15 cellular contexts compared by ENCODE assay signal in genomic region chr1:234409328-234409727, GRCh38. TPM values are rescaled to one million over a fixed set of nuclear protein-coding genes. Genes with fewer than 3 reads are reported as not detected.
DNase-seq lines count a peak whose midpoint lies in the region; ATAC-seq and TF ChIP-seq lines count a peak whose summit lies in the region.
"Had no signal": no experiment of that assay in that cellular context is flagged by ENCODE, and none has a peak within 500 bp of the region (broad histone marks: within the 10 kb centered on the region; RNA-seq: fewer than 3 reads in every experiment).

No MANE protein-coding gene starts in this region.

- no peak for DNase-seq in HCT116 (ENCODE audit: low read depth, low spot score)
- peak; percentile 29 for DNase-seq in activated CD4-positive, alpha-beta memory T cell treated with anti-CD3 and anti-CD28 coated beads for 36 hours
- DNase-seq in fibroblast of the conjunctiva (ENCODE audit: low read depth) = peak; percentile 9
- no peak for DNase-seq in left cardiac atrium
- no peak for DNase-seq in hippocampal formation (lab: John Stamatoyannopoulos, UW)
- no peak for DNase-seq in MG63
- no peak for DNase-seq in HUDEP-2 (lab: John Stamatoyannopoulos, UW; ENCODE audit: unreplicated experiment in 76 of 76)
- DNase-seq: DMS79, KBM-7, left ventricle myocardium inferior, NCI-H345, posterior cingulate gyrus had no signal

- RAD21 ChIA-PET in HCT116 (lab: Charles Lee; ENCODE audit: low non-redundant PET in 1 of 2, low total read pairs in 2 of 2, uncharacterized antibody in 2 of 2, unreplicated experiment in 2 of 2) = no interaction called here

- H4K20me1 ChIP-seq in HCT116 (ENCODE audit: insufficient read depth) = no peaks in the 10 kb centered on the region

- H3K9ac ChIP-seq in HCT116 (ENCODE audit: low read length) = no peak overlapping the region

- H3K4me1 ChIP-seq in HCT116 (ENCODE audit: control insufficient read depth in 1 of 2, insufficient read depth in 2 of 2, low read length in 2 of 2) = no peaks in the 10 kb centered on the region
- H3K4me1 ChIP-seq: gastroesophageal sphincter had no signal

- peak; percentile 44 for TF ChIP-seq RAD21 in HCT116 (IDR thresholded peaks at IDR 0.05; ENCODE audit: low read depth)

- TF ChIP-seq CTCF in C4-2B (conservative IDR thresholded peaks at IDR 0.05) (peak; percentile 58), HCT116 (IDR thresholded peaks at IDR 0.05 in 2 of 3, conservative IDR thresholded peaks at IDR 0.05 in 1 of 3; ENCODE audit: borderline replicate concordance in 1 of 3, insufficient read depth in 1 of 3, low read depth in 2 of 3, low read length in 2 of 3) (peak in 2 of 3 experiments; percentile 24 to 30; a peak in 2 of 6 replicates)

- CTCF ChIA-PET in HCT116 (lab: Charles Lee) = no interaction called here
- CTCF ChIA-PET in activated CD4-positive, alpha-beta memory T cell treated with anti-CD3 and anti-CD28 coated beads for 36 hours (lab: Charles Lee) = interaction anchor here (1.6 to 2.7 kb wide), 3 partner anchors 11 to 85 kb away, joined by 7 to 14 read pairs (median 13); partner anchors contain the start of gene COA6

- H2AFZ ChIP-seq in HCT116 (ENCODE audit: low read depth, low read length, poor library complexity, severe bottlenecking) = no peak overlapping the region

- no peak for TF ChIP-seq POLR2A in HCT116 (IDR thresholded peaks at IDR 0.05; ENCODE audit: borderline replicate concordance, extremely low read depth, insufficient read depth, insufficient read length)

- H3K27ac ChIP-seq in C4-2B (no peak overlapping the region), HCT116 (ENCODE audit: low read depth, low read length) (no peak overlapping the region)
- H3K27ac ChIP-seq: gastroesophageal sphincter, left ventricle myocardium inferior had no signal

- no peak overlapping the region for H3K4me2 ChIP-seq in HCT116 (ENCODE audit: low read length)

- peaks cover 32% of the 10 kb centered on the region for H3K4me1 Mint-ChIP-seq in activated CD4-positive, alpha-beta memory T cell treated with anti-CD3 and anti-CD28 coated beads for 36 hours (ENCODE audit: low read depth)

- intact Hi-C loops in HCT116 (cut with micrococcal nuclease) = no loop called here
- intact Hi-C loops in activated CD4-positive, alpha-beta memory T cell treated with anti-CD3 and anti-CD28 coated beads for 36 hours (cut with micrococcal nuclease) = loop anchor here (1.0 to 10.0 kb wide), 9 partner anchors 23 to 565 kb away; partner anchors contain the start of gene COA6
- intact Hi-C loops in left cardiac atrium (cut with DNase I) = no loop called here

- BruUV-seq in HCT116 (replicated peaks; lab: Mats Ljungman, UMichigan) = no TSS peak

- H3K9me3 ChIP-seq in HCT116 (ENCODE audit: control insufficient read depth in 1 of 2, insufficient read depth in 1 of 2, low read depth in 1 of 2, low read length in 2 of 2) = no peaks in the 10 kb centered on the region
- no peaks in the 10 kb centered on the region for H3K9me3 ChIP-seq in MG63
- H3K9me3 ChIP-seq: gastroesophageal sphincter, left ventricle myocardium inferior had no signal

- no peaks in the 10 kb centered on the region for H3K79me2 ChIP-seq in HCT116 (ENCODE audit: insufficient read depth, low read length)

- peak overlapping the region; percentile 45 for H3K4me3 Mint-ChIP-seq in activated CD4-positive, alpha-beta memory T cell treated with anti-CD3 and anti-CD28 coated beads for 36 hours

- H3K27me3 ChIP-seq in HCT116 (ENCODE audit: insufficient read depth, low read length) (no peaks in the 10 kb centered on the region), MG63 (no peaks in the 10 kb centered on the region)
- H3K27me3 ChIP-seq: gastroesophageal sphincter had no signal

- H3K36me3 Mint-ChIP-seq in activated CD4-positive, alpha-beta memory T cell treated with anti-CD3 and anti-CD28 coated beads for 36 hours = peaks cover 15% of the 10 kb centered on the region

- H3K9me2 ChIP-seq in HCT116 (ENCODE audit: insufficient read depth) = no peaks in the 10 kb centered on the region

- H3K9me3 Mint-ChIP-seq in activated CD4-positive, alpha-beta memory T cell treated with anti-CD3 and anti-CD28 coated beads for 36 hours = no peaks in the 10 kb centered on the region

- peak overlapping the region; percentile 84 for H3K27ac Mint-ChIP-seq in activated CD4-positive, alpha-beta memory T cell treated with anti-CD3 and anti-CD28 coated beads for 36 hours

- POLR2A ChIA-PET in HCT116 (lab: Charles Lee) = no interaction called here
- POLR2A ChIA-PET in activated CD4-positive, alpha-beta memory T cell treated with anti-CD3 and anti-CD28 coated beads for 36 hours (lab: Charles Lee) = interaction anchor here (0.6 to 1.9 kb wide), 2 partner anchors 36 to 840 kb away, joined by 3 to 10 read pairs; partner anchors contain the start of gene COA6

- H3K36me3 ChIP-seq in HCT116 (ENCODE audit: control insufficient read depth in 1 of 2, insufficient read depth in 2 of 2, low read length in 2 of 2) (no peaks in the 10 kb centered on the region), MG63 (peaks cover 59% of the 10 kb centered on the region)

- no peak overlapping the region for H3K4me3 ChIP-seq in HCT116 (replicated peaks in 1 of 2; ENCODE audit: low read depth in 1 of 2, low read length in 2 of 2)
- no peak overlapping the region for H3K4me3 ChIP-seq in MG63
- H3K4me3 ChIP-seq: gastroesophageal sphincter, left ventricle myocardium inferior had no signal

- ATAC-seq in HCT116 (no peak), left cardiac atrium (no peak)
- ATAC-seq: gastroesophageal sphincter, Right ventricle myocardium inferior had no signal

- no peaks in the 10 kb centered on the region for H3K27me3 Mint-ChIP-seq in activated CD4-positive, alpha-beta memory T cell treated with anti-CD3 and anti-CD28 coated beads for 36 hours

TF ChIP-seq in HCT116, 20 proteins besides CTCF, POLR2A, EP300 and RAD21:
- TF ChIP-seq JUND (IDR thresholded peaks at IDR 0.05) (no peak), EZH2 (IDR thresholded peaks at IDR 0.05) (no peak), SP1 (IDR thresholded peaks at IDR 0.05; ENCODE audit: low read depth) (no peak), ATF3 (IDR thresholded peaks at IDR 0.05) (no peak)
- TF ChIP-seq, protein P1, sequence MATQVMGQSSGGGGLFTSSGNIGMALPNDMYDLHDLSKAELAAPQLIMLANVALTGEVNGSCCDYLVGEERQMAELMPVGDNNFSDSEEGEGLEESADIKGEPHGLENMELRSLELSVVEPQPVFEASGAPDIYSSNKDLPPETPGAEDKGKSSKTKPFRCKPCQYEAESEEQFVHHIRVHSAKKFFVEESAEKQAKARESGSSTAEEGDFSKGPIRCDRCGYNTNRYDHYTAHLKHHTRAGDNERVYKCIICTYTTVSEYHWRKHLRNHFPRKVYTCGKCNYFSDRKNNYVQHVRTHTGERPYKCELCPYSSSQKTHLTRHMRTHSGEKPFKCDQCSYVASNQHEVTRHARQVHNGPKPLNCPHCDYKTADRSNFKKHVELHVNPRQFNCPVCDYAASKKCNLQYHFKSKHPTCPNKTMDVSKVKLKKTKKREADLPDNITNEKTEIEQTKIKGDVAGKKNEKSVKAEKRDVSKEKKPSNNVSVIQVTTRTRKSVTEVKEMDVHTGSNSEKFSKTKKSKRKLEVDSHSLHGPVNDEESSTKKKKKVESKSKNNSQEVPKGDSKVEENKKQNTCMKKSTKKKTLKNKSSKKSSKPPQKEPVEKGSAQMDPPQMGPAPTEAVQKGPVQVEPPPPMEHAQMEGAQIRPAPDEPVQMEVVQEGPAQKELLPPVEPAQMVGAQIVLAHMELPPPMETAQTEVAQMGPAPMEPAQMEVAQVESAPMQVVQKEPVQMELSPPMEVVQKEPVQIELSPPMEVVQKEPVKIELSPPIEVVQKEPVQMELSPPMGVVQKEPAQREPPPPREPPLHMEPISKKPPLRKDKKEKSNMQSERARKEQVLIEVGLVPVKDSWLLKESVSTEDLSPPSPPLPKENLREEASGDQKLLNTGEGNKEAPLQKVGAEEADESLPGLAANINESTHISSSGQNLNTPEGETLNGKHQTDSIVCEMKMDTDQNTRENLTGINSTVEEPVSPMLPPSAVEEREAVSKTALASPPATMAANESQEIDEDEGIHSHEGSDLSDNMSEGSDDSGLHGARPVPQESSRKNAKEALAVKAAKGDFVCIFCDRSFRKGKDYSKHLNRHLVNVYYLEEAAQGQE (IDR thresholded peaks at IDR 0.05; ENCODE audit: low read depth) = no peak
- TF ChIP-seq, protein P2, sequence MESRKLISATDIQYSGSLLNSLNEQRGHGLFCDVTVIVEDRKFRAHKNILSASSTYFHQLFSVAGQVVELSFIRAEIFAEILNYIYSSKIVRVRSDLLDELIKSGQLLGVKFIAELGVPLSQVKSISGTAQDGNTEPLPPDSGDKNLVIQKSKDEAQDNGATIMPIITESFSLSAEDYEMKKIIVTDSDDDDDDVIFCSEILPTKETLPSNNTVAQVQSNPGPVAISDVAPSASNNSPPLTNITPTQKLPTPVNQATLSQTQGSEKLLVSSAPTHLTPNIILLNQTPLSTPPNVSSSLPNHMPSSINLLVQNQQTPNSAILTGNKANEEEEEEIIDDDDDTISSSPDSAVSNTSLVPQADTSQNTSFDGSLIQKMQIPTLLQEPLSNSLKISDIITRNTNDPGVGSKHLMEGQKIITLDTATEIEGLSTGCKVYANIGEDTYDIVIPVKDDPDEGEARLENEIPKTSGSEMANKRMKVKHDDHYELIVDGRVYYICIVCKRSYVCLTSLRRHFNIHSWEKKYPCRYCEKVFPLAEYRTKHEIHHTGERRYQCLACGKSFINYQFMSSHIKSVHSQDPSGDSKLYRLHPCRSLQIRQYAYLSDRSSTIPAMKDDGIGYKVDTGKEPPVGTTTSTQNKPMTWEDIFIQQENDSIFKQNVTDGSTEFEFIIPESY (IDR thresholded peaks at IDR 0.05; ENCODE audit: extremely low read depth, insufficient replicate concordance, low read length) = no peak
TF ChIP-seq in HCT116: peak in this region for 0.

RNA-seq across cellular contexts. Expression of gene COA6, which starts 36.1 kb away (rescaled TPM):
- 34.1 TPM for total RNA-seq in HCT116 (2021; ENCODE audit: unreplicated experiment)
- 21.0 and 21.2 TPM in 2 replicates for polyA plus RNA-seq in HCT116 (2012)
- total RNA-seq in activated CD4-positive, alpha-beta memory T cell treated with anti-CD3 and anti-CD28 coated beads for 36 hours = 10 to 100 TPM; 57.7 to 58.5 TPM
- total RNA-seq in left cardiac atrium = 10 to 100 TPM; 30.8 to 37.8 TPM
- 78.1 and 130 TPM in 2 replicates for total RNA-seq in MG63 (2014; rRNA removed; shearing (Covaris generic); ENCODE audit: low replicate concordance)

Comparison
In these comparisons a context has a peak if more than half of its experiments do, and no peak if none do; other contexts are left out.
1. DNase-seq: peak in activated CD4-positive, alpha-beta memory T cell treated with anti-CD3 and anti-CD28 coated beads for 36 hours (single experiment) and fibroblast of the conjunctiva (single experiment); none in HCT116 (single experiment), left cardiac atrium (single experiment), hippocampal formation (0 of 2), MG63 (single experiment) and HUDEP-2 (0 of 76).